1 cellular context compared by ENCODE assay signal in the genomic region with DNA sequence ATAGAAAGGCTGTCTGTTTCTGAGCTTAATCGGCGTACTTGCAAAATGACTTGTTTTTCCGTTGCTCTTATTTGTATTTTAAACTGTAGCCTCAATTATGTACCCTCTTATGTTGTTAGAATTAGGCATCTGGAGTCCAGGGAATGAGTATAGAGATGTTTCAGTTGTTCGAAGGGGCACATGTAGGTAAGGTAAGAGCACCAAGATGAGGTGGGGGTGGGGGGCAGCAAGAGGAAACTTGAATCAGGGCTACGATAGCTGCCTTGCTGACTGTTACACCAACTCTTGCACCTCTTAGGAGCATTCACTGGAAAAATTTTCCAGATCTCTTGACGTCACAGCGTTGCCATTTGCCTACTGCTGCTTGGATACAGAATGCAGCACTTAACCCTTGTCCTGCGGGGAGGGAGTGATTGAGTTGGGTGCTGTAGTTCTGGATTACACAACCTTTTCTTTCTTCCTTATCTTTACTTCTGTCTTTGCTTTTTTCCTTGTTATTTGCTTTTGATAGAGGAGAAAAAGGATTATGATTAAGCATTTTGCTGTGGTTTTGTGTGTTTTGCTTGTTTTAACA.
TF ChIP-seq lines count a peak whose summit lies in the region.

No MANE protein-coding gene starts in this region.

TF ChIP-seq in HepG2, 621 proteins besides CTCF, POLR2A, EP300 and RAD21 (continued from another document and continues in another):
- TF ChIP-seq, protein P1, sequence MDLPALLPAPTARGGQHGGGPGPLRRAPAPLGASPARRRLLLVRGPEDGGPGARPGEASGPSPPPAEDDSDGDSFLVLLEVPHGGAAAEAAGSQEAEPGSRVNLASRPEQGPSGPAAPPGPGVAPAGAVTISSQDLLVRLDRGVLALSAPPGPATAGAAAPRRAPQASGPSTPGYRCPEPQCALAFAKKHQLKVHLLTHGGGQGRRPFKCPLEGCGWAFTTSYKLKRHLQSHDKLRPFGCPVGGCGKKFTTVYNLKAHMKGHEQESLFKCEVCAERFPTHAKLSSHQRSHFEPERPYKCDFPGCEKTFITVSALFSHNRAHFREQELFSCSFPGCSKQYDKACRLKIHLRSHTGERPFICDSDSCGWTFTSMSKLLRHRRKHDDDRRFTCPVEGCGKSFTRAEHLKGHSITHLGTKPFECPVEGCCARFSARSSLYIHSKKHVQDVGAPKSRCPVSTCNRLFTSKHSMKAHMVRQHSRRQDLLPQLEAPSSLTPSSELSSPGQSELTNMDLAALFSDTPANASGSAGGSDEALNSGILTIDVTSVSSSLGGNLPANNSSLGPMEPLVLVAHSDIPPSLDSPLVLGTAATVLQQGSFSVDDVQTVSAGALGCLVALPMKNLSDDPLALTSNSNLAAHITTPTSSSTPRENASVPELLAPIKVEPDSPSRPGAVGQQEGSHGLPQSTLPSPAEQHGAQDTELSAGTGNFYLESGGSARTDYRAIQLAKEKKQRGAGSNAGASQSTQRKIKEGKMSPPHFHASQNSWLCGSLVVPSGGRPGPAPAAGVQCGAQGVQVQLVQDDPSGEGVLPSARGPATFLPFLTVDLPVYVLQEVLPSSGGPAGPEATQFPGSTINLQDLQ (CRISPR knock-in tag; IDR thresholded peaks at IDR 0.05), result 0 out of 2 replicates have a peak, but pooled peaks have one; percentile 34
- TF ChIP-seq ZNF383 (CRISPR knock-in tag; IDR thresholded peaks at IDR 0.05; ENCODE audit: borderline replicate concordance) (no peak), IKZF5 (CRISPR knock-in tag; IDR thresholded peaks at IDR 0.05) (peak; percentile 25; the same call in 1 of the 2 replicates), TGIF2 (CRISPR knock-in tag; IDR thresholded peaks at IDR 0.05) (peak; percentile 55), MBNL3 (CRISPR knock-in tag; conservative IDR thresholded peaks at IDR 0.05) (no peak), HMGXB4 (CRISPR knock-in tag; IDR thresholded peaks at IDR 0.05; ENCODE audit: borderline replicate concordance in 1 of 2, low read depth in 1 of 2) (peak; percentile 23 to 25; a peak in 3 of 4 replicates), SOX13 (IDR thresholded peaks at IDR 0.05) (peak; percentile 59; the same call in 1 of the 2 replicates), SOX13 (CRISPR knock-in tag; conservative IDR thresholded peaks at IDR 0.05 in 1 of 2, IDR thresholded peaks at IDR 0.05 in 1 of 2) (peak in 1 of 2 experiments; percentile 87; a peak in 2 of 4 replicates), CBFB (CRISPR knock-in tag; IDR thresholded peaks at IDR 0.05) (peak; percentile 76), ZNF160 (CRISPR knock-in tag; IDR thresholded peaks at IDR 0.05) (no peak), FOXO1 (CRISPR knock-in tag; IDR thresholded peaks at IDR 0.05) (0 out of 2 replicates have a peak, but pooled peaks have one; percentile 17), FOXP1 (IDR thresholded peaks at IDR 0.05) (no peak), FOXP1 (CRISPR knock-in tag; IDR thresholded peaks at IDR 0.05) (peak; percentile 65), RFX5 (IDR thresholded peaks at IDR 0.05; ENCODE audit: low read depth, low read length) (peak; percentile 86), NCOR1 (IDR thresholded peaks at IDR 0.05; ENCODE audit: borderline replicate concordance, low read length) (peak; percentile 43; the same call in 1 of the 2 replicates), RBM22 (optimal IDR thresholded peaks at IDR 0.05; ENCODE audit: low read length) (peak; percentile 46), AGO1 (IDR thresholded peaks at IDR 0.05; ENCODE audit: low read depth, low read length, poor library complexity, severe bottlenecking) (no peak), ZNF879 (CRISPR knock-in tag; IDR thresholded peaks at IDR 0.05) (no peak), HNF4A (CRISPR knock-in tag; IDR thresholded peaks at IDR 0.05) (peak; percentile 30; the same call in 1 of the 2 replicates), ZNF224 (CRISPR knock-in tag; IDR thresholded peaks at IDR 0.05) (no peak), TBX2 (CRISPR knock-in tag; IDR thresholded peaks at IDR 0.05; ENCODE audit: borderline replicate concordance) (peak; percentile 63; the same call in 1 of the 2 replicates), IRF9 (CRISPR knock-in tag; IDR thresholded peaks at IDR 0.05; ENCODE audit: borderline replicate concordance) (no peak), PBX3 (CRISPR knock-in tag; IDR thresholded peaks at IDR 0.05; ENCODE audit: borderline replicate concordance) (no peak), WIZ (CRISPR knock-in tag; IDR thresholded peaks at IDR 0.05) (no peak), CBX2 (IDR thresholded peaks at IDR 0.05; ENCODE audit: low read depth, low read length) (no peak), CBX2 (CRISPR knock-in tag; IDR thresholded peaks at IDR 0.05; ENCODE audit: low read depth) (no peak), KLF11 (CRISPR knock-in tag; IDR thresholded peaks at IDR 0.05) (no peak), ZNF335 (CRISPR knock-in tag; IDR thresholded peaks at IDR 0.05) (0 out of 2 replicates have a peak, but pooled peaks have one; percentile 29), POLR2AphosphoS2 (IDR thresholded peaks at IDR 0.05; ENCODE audit: low read depth, low read length) (no peak), CCAR2 (optimal IDR thresholded peaks at IDR 0.05; ENCODE audit: low read depth, low read length) (peak; percentile 54), ZGPAT (CRISPR knock-in tag; IDR thresholded peaks at IDR 0.05) (peak; percentile 62), SMC3 (IDR thresholded peaks at IDR 0.05; ENCODE audit: low read length) (peak; percentile 14; the same call in 1 of the 2 replicates), SMAD3 (CRISPR knock-in tag; IDR thresholded peaks at IDR 0.05) (peak; percentile 48; the same call in 1 of the 2 replicates), SMARCC2 (IDR thresholded peaks at IDR 0.05) (no peak)
- TF ChIP-seq, protein P2, sequence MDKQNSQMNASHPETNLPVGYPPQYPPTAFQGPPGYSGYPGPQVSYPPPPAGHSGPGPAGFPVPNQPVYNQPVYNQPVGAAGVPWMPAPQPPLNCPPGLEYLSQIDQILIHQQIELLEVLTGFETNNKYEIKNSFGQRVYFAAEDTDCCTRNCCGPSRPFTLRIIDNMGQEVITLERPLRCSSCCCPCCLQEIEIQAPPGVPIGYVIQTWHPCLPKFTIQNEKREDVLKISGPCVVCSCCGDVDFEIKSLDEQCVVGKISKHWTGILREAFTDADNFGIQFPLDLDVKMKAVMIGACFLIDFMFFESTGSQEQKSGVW (CRISPR knock-in tag; IDR thresholded peaks at IDR 0.05; ENCODE audit: borderline replicate concordance), result no peak
- TF ChIP-seq, protein P3, sequence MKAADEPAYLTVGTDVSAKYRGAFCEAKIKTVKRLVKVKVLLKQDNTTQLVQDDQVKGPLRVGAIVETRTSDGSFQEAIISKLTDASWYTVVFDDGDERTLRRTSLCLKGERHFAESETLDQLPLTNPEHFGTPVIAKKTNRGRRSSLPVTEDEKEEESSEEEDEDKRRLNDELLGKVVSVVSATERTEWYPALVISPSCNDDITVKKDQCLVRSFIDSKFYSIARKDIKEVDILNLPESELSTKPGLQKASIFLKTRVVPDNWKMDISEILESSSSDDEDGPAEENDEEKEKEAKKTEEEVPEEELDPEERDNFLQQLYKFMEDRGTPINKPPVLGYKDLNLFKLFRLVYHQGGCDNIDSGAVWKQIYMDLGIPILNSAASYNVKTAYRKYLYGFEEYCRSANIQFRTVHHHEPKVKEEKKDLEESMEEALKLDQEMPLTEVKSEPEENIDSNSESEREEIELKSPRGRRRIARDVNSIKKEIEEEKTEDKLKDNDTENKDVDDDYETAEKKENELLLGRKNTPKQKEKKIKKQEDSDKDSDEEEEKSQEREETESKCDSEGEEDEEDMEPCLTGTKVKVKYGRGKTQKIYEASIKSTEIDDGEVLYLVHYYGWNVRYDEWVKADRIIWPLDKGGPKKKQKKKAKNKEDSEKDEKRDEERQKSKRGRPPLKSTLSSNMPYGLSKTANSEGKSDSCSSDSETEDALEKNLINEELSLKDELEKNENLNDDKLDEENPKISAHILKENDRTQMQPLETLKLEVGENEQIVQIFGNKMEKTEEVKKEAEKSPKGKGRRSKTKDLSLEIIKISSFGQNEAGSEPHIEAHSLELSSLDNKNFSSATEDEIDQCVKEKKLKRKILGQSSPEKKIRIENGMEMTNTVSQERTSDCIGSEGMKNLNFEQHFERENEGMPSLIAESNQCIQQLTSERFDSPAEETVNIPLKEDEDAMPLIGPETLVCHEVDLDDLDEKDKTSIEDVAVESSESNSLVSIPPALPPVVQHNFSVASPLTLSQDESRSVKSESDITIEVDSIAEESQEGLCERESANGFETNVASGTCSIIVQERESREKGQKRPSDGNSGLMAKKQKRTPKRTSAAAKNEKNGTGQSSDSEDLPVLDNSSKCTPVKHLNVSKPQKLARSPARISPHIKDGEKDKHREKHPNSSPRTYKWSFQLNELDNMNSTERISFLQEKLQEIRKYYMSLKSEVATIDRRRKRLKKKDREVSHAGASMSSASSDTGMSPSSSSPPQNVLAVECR (CRISPR knock-in tag; IDR thresholded peaks at IDR 0.05; ENCODE audit: borderline replicate concordance), result peak; percentile 77; the same call in 1 of the 2 replicates
- TF ChIP-seq, protein P4, sequence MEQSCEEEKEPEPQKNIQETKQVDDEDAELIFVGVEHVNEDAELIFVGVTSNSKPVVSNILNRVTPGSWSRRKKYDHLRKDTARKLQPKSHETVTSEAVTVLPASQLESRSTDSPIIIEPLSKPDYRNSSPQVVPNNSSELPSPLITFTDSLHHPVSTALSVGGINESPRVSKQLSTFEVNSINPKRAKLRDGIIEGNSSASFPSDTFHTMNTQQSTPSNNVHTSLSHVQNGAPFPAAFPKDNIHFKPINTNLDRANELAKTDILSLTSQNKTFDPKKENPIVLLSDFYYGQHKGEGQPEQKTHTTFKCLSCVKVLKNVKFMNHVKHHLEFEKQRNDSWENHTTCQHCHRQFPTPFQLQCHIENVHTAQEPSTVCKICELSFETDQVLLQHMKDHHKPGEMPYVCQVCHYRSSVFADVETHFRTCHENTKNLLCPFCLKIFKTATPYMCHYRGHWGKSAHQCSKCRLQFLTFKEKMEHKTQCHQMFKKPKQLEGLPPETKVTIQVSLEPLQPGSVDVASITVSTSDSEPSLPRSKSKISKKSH (CRISPR knock-in tag; IDR thresholded peaks at IDR 0.05; ENCODE audit: borderline replicate concordance), result no peak
- TF ChIP-seq, protein P5, sequence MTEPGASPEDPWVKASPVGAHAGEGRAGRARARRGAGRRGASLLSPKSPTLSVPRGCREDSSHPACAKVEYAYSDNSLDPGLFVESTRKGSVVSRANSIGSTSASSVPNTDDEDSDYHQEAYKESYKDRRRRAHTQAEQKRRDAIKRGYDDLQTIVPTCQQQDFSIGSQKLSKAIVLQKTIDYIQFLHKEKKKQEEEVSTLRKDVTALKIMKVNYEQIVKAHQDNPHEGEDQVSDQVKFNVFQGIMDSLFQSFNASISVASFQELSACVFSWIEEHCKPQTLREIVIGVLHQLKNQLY (CRISPR knock-in tag; IDR thresholded peaks at IDR 0.05), result 0 out of 2 replicates have a peak, but pooled peaks have one; percentile 29
- TF ChIP-seq, protein P6, sequence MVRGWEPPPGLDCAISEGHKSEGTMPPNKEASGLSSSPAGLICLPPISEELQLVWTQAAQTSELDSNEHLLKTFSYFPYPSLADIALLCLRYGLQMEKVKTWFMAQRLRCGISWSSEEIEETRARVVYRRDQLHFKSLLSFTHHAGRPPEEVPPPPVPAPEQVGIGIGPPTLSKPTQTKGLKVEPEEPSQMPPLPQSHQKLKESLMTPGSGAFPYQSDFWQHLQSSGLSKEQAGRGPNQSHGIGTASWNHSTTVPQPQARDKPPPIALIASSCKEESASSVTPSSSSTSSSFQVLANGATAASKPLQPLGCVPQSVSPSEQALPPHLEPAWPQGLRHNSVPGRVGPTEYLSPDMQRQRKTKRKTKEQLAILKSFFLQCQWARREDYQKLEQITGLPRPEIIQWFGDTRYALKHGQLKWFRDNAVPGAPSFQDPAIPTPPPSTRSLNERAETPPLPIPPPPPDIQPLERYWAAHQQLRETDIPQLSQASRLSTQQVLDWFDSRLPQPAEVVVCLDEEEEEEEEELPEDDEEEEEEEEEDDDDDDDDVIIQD (CRISPR knock-in tag; IDR thresholded peaks at IDR 0.05; ENCODE audit: low read depth), result 0 out of 2 replicates have a peak, but pooled peaks have one; percentile 21
